In the genomic region with DNA sequence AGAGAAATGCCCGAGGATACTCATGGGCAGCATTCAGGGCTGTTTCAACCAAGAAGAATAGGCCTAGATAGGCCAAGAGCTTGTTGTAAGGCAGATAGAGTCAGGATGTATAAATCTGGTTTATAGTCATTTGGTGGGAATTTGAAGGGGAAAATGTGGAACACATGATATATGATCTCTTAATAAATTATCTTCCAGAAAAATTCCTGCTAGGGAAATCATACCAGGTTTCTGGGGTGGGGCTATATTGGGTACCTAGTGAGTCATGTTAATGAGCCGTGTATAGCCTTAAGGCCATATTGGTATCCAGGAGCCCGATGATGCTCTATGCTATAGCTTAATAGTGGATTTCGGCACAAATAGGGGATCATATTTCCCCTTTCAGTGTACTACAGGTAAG, we compare ENCODE assay signal across 20 cellular contexts. TPM values are rescaled to one million over a fixed set of nuclear protein-coding genes. Genes with fewer than 3 reads are reported as not detected.
"Had no signal": no experiment of that assay in that cellular context is flagged by ENCODE, and none has a peak within 500 bp of the region (broad histone marks: within the 10 kb centered on the region; RNA-seq: fewer than 3 reads in every experiment).

No MANE protein-coding gene starts in this region.

- H3K27me3 ChIP-seq: thyroid gland had no signal

- H3K4me3 ChIP-seq: thyroid gland had no signal

- H3K9me3 ChIP-seq: thyroid gland had no signal

- DNase-seq: activated CD4-positive, alpha-beta T cell treated with anti-CD3 and anti-CD28 coated beads, Interleukin-2, amount 10 ng/mL, durations not matched to agents 7 days and 5 days; activated CD4-positive, CD25-positive, alpha-beta regulatory T cell treated with anti-CD3 and anti-CD28 coated beads, Interleukin-2, amount 50 U/mL, for 72 hours; activated CD8-positive, alpha-beta memory T cell treated with anti-CD3 and anti-CD28 coated beads, Interleukin-2, amount 10 ng/mL, durations not matched to agents 7 days and 5 days; activated CD8-positive, alpha-beta T cell treated with anti-CD3 and anti-CD28 coated beads for 36 hours; activated effector memory CD4-positive, alpha-beta T cell treated with anti-CD3 and anti-CD28 coated beads, Interleukin-2, amount 50 U/mL, for 16 hours; activated naive CD4-positive, alpha-beta T cell treated with anti-CD3 and anti-CD28 coated beads, Interleukin-2, amount 10 ng/mL, durations not matched to agents 7 days and 5 days; activated T-cell treated with anti-CD3 and anti-CD28 coated beads for 4 hours; amygdala; foreskin melanocyte; left ventricle myocardium superior; midbrain; natural killer cell; retina; stimulated activated CD4-positive, alpha-beta T cell treated with anti-CD3 and anti-CD28 coated beads, Interleukin-4, amount 100 ng/mL, for 4 hours; stimulated activated naive CD8-positive, alpha-beta T cell treated with anti-CD3 and anti-CD28 coated beads, Interleukin-15, Interleukin-2, amounts not matched to agents 100 U/mL and 50 U/mL, for 24 hours; substantia nigra; thyroid gland had no signal

- H3K4me1 ChIP-seq: thyroid gland had no signal

- H3K27ac ChIP-seq: thyroid gland, VCaP had no signal

- H3K36me3 ChIP-seq: thyroid gland had no signal

- ATAC-seq: activated CD8-positive, alpha-beta memory T cell treated with anti-CD3 and anti-CD28 coated beads, Interleukin-2, amount 10 ng/mL, durations not matched to agents 7 days and 5 days; activated CD8-positive, alpha-beta T cell treated with anti-CD3 and anti-CD28 coated beads for 36 hours; left ventricle myocardium superior; natural killer cell; stimulated activated naive CD8-positive, alpha-beta T cell treated with anti-CD3 and anti-CD28 coated beads, Interleukin-15, Interleukin-2, amounts not matched to agents 100 U/mL and 50 U/mL, for 24 hours had no signal

RNA-seq across cellular contexts. Expression of a gene that starts 51.5 kb away (rescaled TPM):
- total RNA-seq: activated CD4-positive, alpha-beta T cell treated with anti-CD3 and anti-CD28 coated beads, Interleukin-2, amount 10 ng/mL, durations not matched to agents 7 days and 5 days; activated CD8-positive, alpha-beta memory T cell treated with anti-CD3 and anti-CD28 coated beads, Interleukin-2, amount 10 ng/mL, durations not matched to agents 7 days and 5 days; activated CD8-positive, alpha-beta T cell treated with anti-CD3 and anti-CD28 coated beads for 36 hours; natural killer cell; progenitor cell of endocrine pancreas; T-helper 2 cell treated with Interferon-gamma antibody and Interleukin-4, amounts not matched to agents 100 ng/mL and 5 ng/mL, for 36 hours had no signal
